Comparison of ENCODE assay signal across 1 cellular context in the genomic region with DNA sequence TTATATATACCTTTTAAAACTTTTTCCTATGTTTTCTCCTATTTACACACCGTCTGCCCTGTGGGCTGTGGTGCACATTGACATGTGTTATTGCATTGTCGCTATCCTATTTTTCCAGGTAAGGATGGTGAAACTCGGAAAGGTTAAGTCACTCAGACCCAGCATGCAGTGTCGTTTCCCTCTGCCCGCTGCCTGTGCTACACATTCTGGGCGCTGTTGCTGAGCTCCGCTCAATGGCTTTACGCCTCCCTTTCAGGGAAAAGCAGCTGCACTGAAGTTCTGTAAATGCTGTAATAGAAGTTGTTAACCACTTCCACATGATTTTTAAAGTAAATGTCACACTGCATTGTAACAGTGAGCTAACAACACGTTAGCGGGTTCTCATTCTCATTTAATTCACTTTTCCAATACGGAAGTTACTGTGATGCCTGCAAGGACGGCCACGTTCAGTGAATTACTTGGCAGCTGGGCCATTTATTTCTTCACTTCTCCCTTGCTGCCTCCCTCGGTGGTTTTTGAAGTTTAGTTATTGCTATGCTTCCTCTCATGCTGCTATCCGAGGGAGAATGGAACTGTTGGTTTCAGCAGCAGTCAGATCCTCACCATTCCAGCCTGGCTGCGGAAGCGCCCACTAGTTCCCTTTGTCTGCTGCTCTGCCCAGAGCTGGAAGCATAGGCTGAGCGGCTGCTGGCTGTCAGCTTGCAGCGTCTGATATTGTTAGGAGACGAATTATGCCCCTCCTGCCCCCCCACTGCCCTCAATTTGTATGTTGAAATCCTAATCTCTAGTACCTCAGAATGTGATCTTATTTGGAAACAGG.
TF ChIP-seq lines count a peak whose summit lies in the region.

No MANE protein-coding gene starts in this region.

TF ChIP-seq in IMR-90, 13 proteins besides CTCF, POLR2A, EP300 and RAD21 (continued from another document):
- TF ChIP-seq, protein P1, sequence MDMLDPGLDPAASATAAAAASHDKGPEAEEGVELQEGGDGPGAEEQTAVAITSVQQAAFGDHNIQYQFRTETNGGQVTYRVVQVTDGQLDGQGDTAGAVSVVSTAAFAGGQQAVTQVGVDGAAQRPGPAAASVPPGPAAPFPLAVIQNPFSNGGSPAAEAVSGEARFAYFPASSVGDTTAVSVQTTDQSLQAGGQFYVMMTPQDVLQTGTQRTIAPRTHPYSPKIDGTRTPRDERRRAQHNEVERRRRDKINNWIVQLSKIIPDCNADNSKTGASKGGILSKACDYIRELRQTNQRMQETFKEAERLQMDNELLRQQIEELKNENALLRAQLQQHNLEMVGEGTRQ (IDR thresholded peaks at IDR 0.05; ENCODE audit: low read depth, low read length): no peak
TF ChIP-seq in IMR-90: peak in this region for 0.
